Comparison of ENCODE assay signal across 22 cellular contexts in the genomic region with DNA sequence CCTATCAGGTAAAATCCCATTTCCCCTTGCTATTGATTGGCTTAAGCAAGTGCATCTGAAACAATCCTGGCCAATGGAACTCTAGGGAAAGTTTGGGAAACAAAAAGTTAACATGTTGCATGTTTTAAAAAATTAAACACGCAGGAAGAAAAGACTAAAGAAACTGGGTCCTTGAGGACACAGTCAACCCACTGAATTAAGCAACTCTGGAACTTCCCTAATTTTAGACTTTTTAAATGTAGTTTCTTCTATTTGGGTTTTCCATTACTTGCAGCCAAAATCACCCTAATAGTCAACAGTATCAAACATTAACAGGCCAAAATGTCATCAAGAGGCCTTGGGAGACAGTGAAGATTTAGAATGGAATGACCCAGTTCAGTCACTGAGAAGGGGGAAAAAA.
"Had no signal": no experiment of that assay in that cellular context is flagged by ENCODE, and none has a peak within 500 bp of the region (broad histone marks: within the 10 kb centered on the region; RNA-seq: fewer than 3 reads in every experiment).

No MANE protein-coding gene starts in this region.

- H3K27me3 ChIP-seq: suprapubic skin had no signal

- H3K4me3 Mint-ChIP-seq: activated naive CD8-positive, alpha-beta T cell treated with anti-CD3 and anti-CD28 coated beads, Interleukin-2, amount 10 ng/mL, durations not matched to agents 7 days and 5 days; brain; immature natural killer cell; nephron had no signal

- H3K9me3 Mint-ChIP-seq: immature natural killer cell, nephron had no signal

- H3K36me3 ChIP-seq: prostate gland, suprapubic skin had no signal

- H3K4me3 ChIP-seq: coronary artery, prostate gland, suprapubic skin had no signal

- H3K4me1 Mint-ChIP-seq: nephron had no signal

- H3K36me3 Mint-ChIP-seq: brain had no signal

- H3K27ac ChIP-seq: coronary artery, prostate gland, suprapubic skin had no signal

- H3K27ac Mint-ChIP-seq: activated naive CD8-positive, alpha-beta T cell treated with anti-CD3 and anti-CD28 coated beads, Interleukin-2, amount 10 ng/mL, durations not matched to agents 7 days and 5 days; brain; nephron had no signal

- H3K9me3 ChIP-seq: prostate gland, suprapubic skin had no signal

- ATAC-seq: activated CD4-positive, CD25-positive, alpha-beta regulatory T cell treated with anti-CD3 and anti-CD28 coated beads, Interleukin-2, amount 50 U/mL, for 24 hours; right cardiac atrium; stimulated activated naive CD8-positive, alpha-beta T cell treated with anti-CD3 and anti-CD28 coated beads, Interleukin-15, Interleukin-2, amounts not matched to agents 100 U/mL and 50 U/mL, for 24 hours had no signal

- H3K27me3 Mint-ChIP-seq: activated naive CD8-positive, alpha-beta T cell treated with anti-CD3 and anti-CD28 coated beads, Interleukin-2, amount 10 ng/mL, durations not matched to agents 7 days and 5 days; brain had no signal

- H3K4me1 ChIP-seq: prostate gland, suprapubic skin had no signal

- DNase-seq: activated CD4-positive, alpha-beta T cell treated with anti-CD3 and anti-CD28 coated beads, Interleukin-2, amount 50 U/mL, for 1 hour; activated naive CD4-positive, alpha-beta T cell; activated naive CD8-positive, alpha-beta T cell treated with anti-CD3 and anti-CD28 coated beads, Interleukin-2, amount 10 ng/mL, durations not matched to agents 7 days and 5 days; activated T-cell treated with anti-CD3 and anti-CD28 coated beads for 4 hours; central memory CD4-positive, alpha-beta T cell; effector memory CD4-positive, alpha-beta T cell; foreskin melanocyte; head of caudate nucleus; immature natural killer cell; mesendoderm; occipital lobe; right cardiac atrium; small intestine; stimulated activated CD4-positive, alpha-beta T cell treated with anti-CD3 and anti-CD28 coated beads, Interleukin-4, amount 100 ng/mL, for 4 hours; stimulated activated CD8-positive, alpha-beta memory T cell treated with anti-CD3 and anti-CD28 coated beads, Interleukin-4, amount 100 ng/mL, for 48 hours; stimulated activated naive CD8-positive, alpha-beta T cell treated with anti-CD3 and anti-CD28 coated beads, Interleukin-15, Interleukin-2, amounts not matched to agents 100 U/mL and 50 U/mL, for 24 hours had no signal
